ENCODE assay signal across 17 cellular contexts in the genomic region with DNA sequence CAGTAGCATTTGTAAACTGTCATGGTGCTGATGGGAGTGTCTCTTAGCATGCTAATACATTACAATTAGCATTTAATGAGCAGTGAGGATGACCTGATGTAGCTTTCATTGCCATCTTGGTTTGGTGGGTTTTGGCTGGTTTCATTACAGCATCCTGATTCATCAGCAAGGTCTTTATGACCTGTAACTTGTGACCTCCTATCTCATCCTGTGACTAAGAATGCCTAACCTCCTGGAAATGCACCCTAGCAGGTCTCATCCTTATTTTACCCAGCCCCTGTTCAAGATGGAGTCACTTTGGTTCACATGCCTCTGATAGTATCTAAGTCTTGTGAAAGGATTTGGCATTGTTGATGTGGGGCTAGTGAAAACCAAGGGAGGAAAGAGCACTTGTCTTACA.
"Had no signal": no experiment of that assay in that cellular context is flagged by ENCODE, and none has a peak within 500 bp of the region (broad histone marks: within the 10 kb centered on the region; RNA-seq: fewer than 3 reads in every experiment).

No MANE protein-coding gene starts in this region.

- ATAC-seq: activated CD8-positive, alpha-beta T cell treated with anti-CD3 and anti-CD28 coated beads, Interleukin-2, amount 10 ng/mL, durations not matched to agents 7 days and 5 days; activated naive CD8-positive, alpha-beta T cell treated with anti-CD3 and anti-CD28 coated beads, Interleukin-2, amount 50 U/mL, for 24 hours; left cardiac atrium; naive thymus-derived CD4-positive, alpha-beta T cell had no signal

- H3K27me3 ChIP-seq: tibial artery, vagina had no signal

- FAIRE-seq: endothelial cell of umbilical vein had no signal

- H3K27ac ChIP-seq: coronary artery, skin epidermis, tibial artery, vagina, WERI-Rb-1 had no signal

- DNase-seq: activated CD4-positive, alpha-beta T cell treated with anti-CD3 and anti-CD28 coated beads for 48 hours; activated CD8-positive, alpha-beta T cell treated with anti-CD3 and anti-CD28 coated beads, Interleukin-2, amount 10 ng/mL, durations not matched to agents 7 days and 5 days; activated naive CD4-positive, alpha-beta T cell; activated naive CD8-positive, alpha-beta T cell treated with anti-CD3 and anti-CD28 coated beads, Interleukin-2, amount 50 U/mL, for 24 hours; central memory CD4-positive, alpha-beta T cell; effector CD4-positive, alpha-beta T cell; glutamatergic neuron; left cardiac atrium; naive thymus-derived CD4-positive, alpha-beta T cell; T-helper 9 cell; tibial artery; WERI-Rb-1 had no signal

- H3K4me3 ChIP-seq: coronary artery, lung, skin epidermis, tibial artery, vagina had no signal

- H3K4me1 ChIP-seq: tibial artery, vagina had no signal

- H3K36me3 ChIP-seq: tibial artery, vagina, WERI-Rb-1 had no signal

- H3K9me3 ChIP-seq: tibial artery, vagina had no signal
